In the genomic region with DNA sequence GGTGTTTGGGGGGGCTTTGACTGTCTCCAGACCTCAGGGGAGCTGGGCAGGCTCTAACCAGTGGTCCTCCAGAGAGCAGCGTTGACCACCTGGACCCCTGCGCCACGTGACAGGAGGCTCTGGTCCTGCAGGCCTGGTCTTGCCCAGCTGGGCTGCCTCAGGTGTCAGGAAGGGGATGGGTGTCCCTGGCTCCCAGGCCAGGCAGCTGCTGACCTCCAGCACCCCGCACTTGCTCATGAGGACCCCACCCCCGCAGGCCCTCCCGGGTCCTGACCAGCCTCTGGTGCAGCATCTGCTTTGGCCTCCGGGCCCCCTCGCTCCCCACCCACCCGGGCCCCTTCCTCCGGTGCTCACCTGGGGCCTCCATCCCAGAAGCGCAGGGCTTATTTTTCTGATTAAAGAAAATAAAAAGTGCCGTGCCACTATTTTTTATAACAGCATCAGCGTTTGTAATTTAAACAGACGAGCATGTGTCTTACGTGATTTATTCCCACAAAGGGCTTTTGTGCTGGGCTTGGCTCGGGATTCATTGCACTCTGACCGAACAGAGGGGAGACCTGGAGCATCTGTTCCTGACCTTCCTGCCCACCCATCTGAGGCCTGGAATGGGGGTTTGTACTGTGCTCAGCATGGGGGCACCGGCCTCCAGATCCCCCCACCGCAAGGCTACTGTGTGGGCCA, we compare ENCODE assay signal across 22 cellular contexts. TPM values are rescaled to one million over a fixed set of nuclear protein-coding genes. Genes with fewer than 3 reads are reported as not detected.
A peak's percentile ranks its signal among the peaks of the same experiment; 100 is the strongest.
DNase-seq lines count a peak whose midpoint lies in the region; TF ChIP-seq lines count a peak whose summit lies in the region.
"Had no signal": no experiment of that assay in that cellular context is flagged by ENCODE, and none has a peak within 500 bp of the region (broad histone marks: within the 10 kb centered on the region; RNA-seq: fewer than 3 reads in every experiment).

No MANE protein-coding gene starts in this region.

- H3K27ac Mint-ChIP-seq in neural crest cell (ENCODE audit: unreplicated experiment), result no peak overlapping the region

- TF ChIP-seq POLR2A in testis (IDR thresholded peaks at IDR 0.05), result no peak

- no peak for TF ChIP-seq CTCF in neural crest cell (conservative IDR thresholded peaks at IDR 0.05)
- no peak for TF ChIP-seq CTCF in testis (IDR thresholded peaks at IDR 0.05)

- H3K4me3 Mint-ChIP-seq in neural crest cell, result peak overlapping the region; percentile 38

- DNase-seq in globus pallidus (ENCODE audit: low spot score), result peak; percentile 69
- DNase-seq in neural crest cell (ENCODE audit: low read depth, low spot score), result no peak
- no peak for DNase-seq in testis
- DNase-seq in effector memory CD4-positive, alpha-beta T cell, result no peak
- DNase-seq in NOMO-1 (lab: John Stamatoyannopoulos, UW; ENCODE audit: unreplicated experiment in 2 of 2), result no peak
- DNase-seq in HUDEP-2 (lab: John Stamatoyannopoulos, UW; ENCODE audit: unreplicated experiment in 76 of 76), result no peak
- no peak for DNase-seq in stimulated activated naive CD4-positive, alpha-beta T cell treated with Interleukin-2 at 50 U/mL for 16 hours (lab: John Stamatoyannopoulos, UW)
- DNase-seq: CD8-positive, alpha-beta memory T cell; EL; GF-D8; GOT3; HCEC 1CT; KG1; NCI-H1092 treated with DMSO at 0.1 percent for 48 hours; NCI-H146; NCI-H2029 treated with DMSO at 0.1 percent for 48 hours; NCI-H226; NCI-H510A treated with DMSO at 0.1 percent for 48 hours; NCI-H774; Peyer's patch; SJCRH30 had no signal

- H3K4me3 ChIP-seq in testis, result no peak overlapping the region
- H3K4me3 ChIP-seq in effector memory CD4-positive, alpha-beta T cell (ENCODE audit: insufficient read depth, low read depth, low read length, poor library complexity, severe bottlenecking), result no peak overlapping the region
- H3K4me3 ChIP-seq: Peyer's patch, SJCRH30 had no signal

- H3K4me1 Mint-ChIP-seq in neural crest cell, result peaks cover 11% of the 10 kb centered on the region

- H3K27me3 Mint-ChIP-seq in neural crest cell (ENCODE audit: low read depth), result no peaks in the 10 kb centered on the region
- H3K27me3 Mint-ChIP-seq: CD8-positive, alpha-beta memory T cell had no signal

- no peaks in the 10 kb centered on the region for H3K36me3 ChIP-seq in testis (ENCODE audit: low read depth, missing control alignments)
- H3K36me3 ChIP-seq in effector memory CD4-positive, alpha-beta T cell (ENCODE audit: control insufficient read depth, insufficient read depth, low read length), result peaks cover 27% of the 10 kb centered on the region
- H3K36me3 ChIP-seq: SJCRH30 had no signal

- H3K4me1 ChIP-seq in testis, result peaks cover 64% of the 10 kb centered on the region
- peaks cover 7% of the 10 kb centered on the region for H3K4me1 ChIP-seq in effector memory CD4-positive, alpha-beta T cell (ENCODE audit: control insufficient read depth, insufficient read depth, low read length, poor library complexity, severe bottlenecking)
- H3K4me1 ChIP-seq: SJCRH30 had no signal

- peaks cover 7% of the 10 kb centered on the region for H3K36me3 Mint-ChIP-seq in neural crest cell (ENCODE audit: low read depth)

- 63 to 78% methylated on average over 10 to 19 of the region's 19 CpGs for WGBS in testis, 2 donors

- H3K27me3 ChIP-seq in testis, result no peaks in the 10 kb centered on the region
- H3K27me3 ChIP-seq in effector memory CD4-positive, alpha-beta T cell (replicated peaks; ENCODE audit: control insufficient read depth, insufficient read depth, low read length, poor library complexity, severe bottlenecking), result no peaks in the 10 kb centered on the region
- H3K27me3 ChIP-seq: Peyer's patch, SJCRH30 had no signal

- intact Hi-C loops in testis (cut with DNase I; ENCODE audit: low total_unique reads), result no loop called here

- no peaks in the 10 kb centered on the region for H3K9me3 Mint-ChIP-seq in neural crest cell
- H3K9me3 Mint-ChIP-seq: CD8-positive, alpha-beta memory T cell had no signal

- H3K9me3 ChIP-seq in testis, result no peaks in the 10 kb centered on the region
- no peaks in the 10 kb centered on the region for H3K9me3 ChIP-seq in effector memory CD4-positive, alpha-beta T cell (ENCODE audit: control insufficient read depth, low read length)
- H3K9me3 ChIP-seq: Peyer's patch, SJCRH30 had no signal

- H3K27ac ChIP-seq in angular gyrus (ENCODE audit: low read depth, low read length) (peak overlapping the region; percentile 79), testis (peak overlapping the region; percentile 30 to 50)
- H3K27ac ChIP-seq in effector memory CD4-positive, alpha-beta T cell (ENCODE audit: insufficient read depth, low read length, poor library complexity, severe bottlenecking), result no peak overlapping the region
- H3K27ac ChIP-seq: Peyer's patch, SJCRH30 had no signal

RNA-seq across cellular contexts. Expression of gene FBRSL1, which starts 21.7 kb away (rescaled TPM):
- total RNA-seq in neural crest cell, result 118 and 121 TPM in 2 replicates
- 10 to 100 TPM; 88.3 to 98.9 TPM for total RNA-seq in testis
- 51.1 TPM for polyA plus RNA-seq in testis (ENCODE audit: insufficient read depth, low read depth, low replicate concordance)
